ENCODE assay signal across 1 cellular context in genomic region chr11:47183031-47183856, GRCh38.
TF ChIP-seq lines count a peak whose summit lies in the region.

No MANE protein-coding gene starts in this region.

TF ChIP-seq in H1, 55 proteins besides CTCF, POLR2A, EP300 and RAD21:
- no peak for TF ChIP-seq NRF1 (IDR thresholded peaks at IDR 0.05; ENCODE audit: low read depth, low read length)
- TF ChIP-seq HDAC6 (IDR thresholded peaks at IDR 0.05; ENCODE audit: low read depth, low read length), result no peak
- TF ChIP-seq, protein P1, sequence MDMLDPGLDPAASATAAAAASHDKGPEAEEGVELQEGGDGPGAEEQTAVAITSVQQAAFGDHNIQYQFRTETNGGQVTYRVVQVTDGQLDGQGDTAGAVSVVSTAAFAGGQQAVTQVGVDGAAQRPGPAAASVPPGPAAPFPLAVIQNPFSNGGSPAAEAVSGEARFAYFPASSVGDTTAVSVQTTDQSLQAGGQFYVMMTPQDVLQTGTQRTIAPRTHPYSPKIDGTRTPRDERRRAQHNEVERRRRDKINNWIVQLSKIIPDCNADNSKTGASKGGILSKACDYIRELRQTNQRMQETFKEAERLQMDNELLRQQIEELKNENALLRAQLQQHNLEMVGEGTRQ (IDR thresholded peaks at IDR 0.05; ENCODE audit: low read length), result no peak
- TF ChIP-seq TEAD4 (IDR thresholded peaks at IDR 0.05; ENCODE audit: low read depth, low read length), result no peak
- no peak for TF ChIP-seq KDM1A (IDR thresholded peaks at IDR 0.05; ENCODE audit: borderline replicate concordance, low read length)
- TF ChIP-seq SP2 (IDR thresholded peaks at IDR 0.05; ENCODE audit: low read length), result no peak
- no peak for TF ChIP-seq RBBP5 (IDR thresholded peaks at IDR 0.05; ENCODE audit: borderline replicate concordance, low read depth, low read length)
- TF ChIP-seq CHD1 (IDR thresholded peaks at IDR 0.05; ENCODE audit: low read depth, low read length), result no peak
- no peak for TF ChIP-seq ZNF274 (IDR thresholded peaks at IDR 0.05; ENCODE audit: borderline replicate concordance, extremely low read depth, low read length)
- TF ChIP-seq MAFK (IDR thresholded peaks at IDR 0.05; ENCODE audit: low read depth, low read length), result no peak
- TF ChIP-seq GTF2F1 (IDR thresholded peaks at IDR 0.05; ENCODE audit: borderline replicate concordance, low read depth, low read length), result no peak
- no peak for TF ChIP-seq ASH2L (IDR thresholded peaks at IDR 0.05; ENCODE audit: low read length)
- no peak for TF ChIP-seq YY1 (IDR thresholded peaks at IDR 0.05; ENCODE audit: low read depth, low read length)
